Comparison of ENCODE assay signal across 1 cellular context in genomic region chr6:144284753-144285547, GRCh38.
TF ChIP-seq lines count a peak whose summit lies in the region.

TSS of gene UTRN (plus strand) at chr6:144285335. CDS start at chr6:144291829, 6,494 bp downstream.

TF ChIP-seq in HEK293, 187 proteins besides CTCF, POLR2A, EP300 and RAD21 (continued from another document and continues in another):
- TF ChIP-seq ZNF184 (tag by site-specific recombination; IDR thresholded peaks at IDR 0.05) (no peak), ZNF223 (tag by site-specific recombination; IDR thresholded peaks at IDR 0.05) (no peak), ZNF280C (tag by site-specific recombination; IDR thresholded peaks at IDR 0.05) (no peak), ZNF747 (tag by site-specific recombination; IDR thresholded peaks at IDR 0.05) (no peak), SCRT1 (tag by site-specific recombination; IDR thresholded peaks at IDR 0.05; ENCODE audit: borderline replicate concordance) (no peak), HOXD13 (CRISPR knock-in tag; IDR thresholded peaks at IDR 0.05; ENCODE audit: borderline replicate concordance) (no peak; the same call in 1 of the 2 replicates), ZSCAN5A (tag by site-specific recombination; IDR thresholded peaks at IDR 0.05) (no peak; the same call in 1 of the 2 replicates), ZNF362 (tag by site-specific recombination; IDR thresholded peaks at IDR 0.05) (no peak), PRDM6 (tag by site-specific recombination; IDR thresholded peaks at IDR 0.05) (no peak), ZBTB11 (tag by site-specific recombination; conservative IDR thresholded peaks at IDR 0.05; ENCODE audit: low read depth) (peak; percentile 32; the same call in 1 of the 2 replicates), ZFP3 (tag by site-specific recombination; IDR thresholded peaks at IDR 0.05; ENCODE audit: low read depth) (no peak), ZBTB17 (tag by site-specific recombination; IDR thresholded peaks at IDR 0.05) (peak; percentile 83), ZNF416 (tag by site-specific recombination; IDR thresholded peaks at IDR 0.05) (no peak), ZSCAN16 (tag by site-specific recombination; IDR thresholded peaks at IDR 0.05) (no peak), ZBTB1 (tag by site-specific recombination; IDR thresholded peaks at IDR 0.05) (no peak), YY2 (tag by site-specific recombination; IDR thresholded peaks at IDR 0.05) (no peak), ZNF639 (tag by site-specific recombination; IDR thresholded peaks at IDR 0.05) (no peak), PBX3 (CRISPR knock-in tag; IDR thresholded peaks at IDR 0.05) (peak; percentile 94), ZNF404 (tag by site-specific recombination; IDR thresholded peaks at IDR 0.05) (no peak), ZNF146 (tag by site-specific recombination; IDR thresholded peaks at IDR 0.05) (peak; percentile 4; the same call in 1 of the 2 replicates), ZNF114 (tag by site-specific recombination; IDR thresholded peaks at IDR 0.05) (no peak), HOXC10 (CRISPR knock-in tag; IDR thresholded peaks at IDR 0.05) (0 out of 2 replicates have a peak, but pooled peaks have one; percentile 14), ZNF645 (tag by site-specific recombination; IDR thresholded peaks at IDR 0.05) (no peak), ZNF155 (tag by site-specific recombination; IDR thresholded peaks at IDR 0.05) (no peak), ZNF202 (tag by site-specific recombination; IDR thresholded peaks at IDR 0.05; ENCODE audit: borderline replicate concordance) (no peak), ZNF558 (tag by site-specific recombination; IDR thresholded peaks at IDR 0.05) (peak; percentile 40; the same call in 1 of the 2 replicates), ZBTB10 (tag by site-specific recombination; IDR thresholded peaks at IDR 0.05) (peak; percentile 75), KLF9 (tag by site-specific recombination; IDR thresholded peaks at IDR 0.05; ENCODE audit: low read depth) (peak; percentile 87), ZFP37 (tag by site-specific recombination; IDR thresholded peaks at IDR 0.05) (peak; percentile 50; the same call in 1 of the 2 replicates), ZNF112 (tag by site-specific recombination; IDR thresholded peaks at IDR 0.05) (no peak), ZNF423 (tag by site-specific recombination; IDR thresholded peaks at IDR 0.05) (peak; percentile 98), ZNF16 (tag by site-specific recombination; IDR thresholded peaks at IDR 0.05; ENCODE audit: low read depth) (no peak), ZNF707 (tag by site-specific recombination; IDR thresholded peaks at IDR 0.05) (no peak), ZNF514 (tag by site-specific recombination; IDR thresholded peaks at IDR 0.05) (no peak), ZNF366 (tag by site-specific recombination; conservative IDR thresholded peaks at IDR 0.05) (no peak), ZNF654 (tag by site-specific recombination; IDR thresholded peaks at IDR 0.05; ENCODE audit: low read depth) (no peak), ZNF791 (tag by site-specific recombination; IDR thresholded peaks at IDR 0.05) (no peak), ZNF391 (tag by site-specific recombination; IDR thresholded peaks at IDR 0.05; ENCODE audit: borderline replicate concordance, low read depth) (peak; percentile 66; the same call in 1 of the 2 replicates), ZNF138 (tag by site-specific recombination; IDR thresholded peaks at IDR 0.05; ENCODE audit: borderline replicate concordance) (no peak), ZNF23 (tag by site-specific recombination; IDR thresholded peaks at IDR 0.05; ENCODE audit: borderline replicate concordance) (no peak), ZNF660 (tag by site-specific recombination; IDR thresholded peaks at IDR 0.05) (peak; percentile 58), ZNF529 (tag by site-specific recombination; IDR thresholded peaks at IDR 0.05; ENCODE audit: insufficient replicate concordance) (no peak), ZNF174 (tag by site-specific recombination; IDR thresholded peaks at IDR 0.05) (no peak), GLIS1 (tag by site-specific recombination; IDR thresholded peaks at IDR 0.05) (peak; percentile 93), ELK4 (IDR thresholded peaks at IDR 0.05; ENCODE audit: borderline replicate concordance, low read depth, low read length) (no peak)
